11 cellular contexts compared by ENCODE assay signal in the genomic region with DNA sequence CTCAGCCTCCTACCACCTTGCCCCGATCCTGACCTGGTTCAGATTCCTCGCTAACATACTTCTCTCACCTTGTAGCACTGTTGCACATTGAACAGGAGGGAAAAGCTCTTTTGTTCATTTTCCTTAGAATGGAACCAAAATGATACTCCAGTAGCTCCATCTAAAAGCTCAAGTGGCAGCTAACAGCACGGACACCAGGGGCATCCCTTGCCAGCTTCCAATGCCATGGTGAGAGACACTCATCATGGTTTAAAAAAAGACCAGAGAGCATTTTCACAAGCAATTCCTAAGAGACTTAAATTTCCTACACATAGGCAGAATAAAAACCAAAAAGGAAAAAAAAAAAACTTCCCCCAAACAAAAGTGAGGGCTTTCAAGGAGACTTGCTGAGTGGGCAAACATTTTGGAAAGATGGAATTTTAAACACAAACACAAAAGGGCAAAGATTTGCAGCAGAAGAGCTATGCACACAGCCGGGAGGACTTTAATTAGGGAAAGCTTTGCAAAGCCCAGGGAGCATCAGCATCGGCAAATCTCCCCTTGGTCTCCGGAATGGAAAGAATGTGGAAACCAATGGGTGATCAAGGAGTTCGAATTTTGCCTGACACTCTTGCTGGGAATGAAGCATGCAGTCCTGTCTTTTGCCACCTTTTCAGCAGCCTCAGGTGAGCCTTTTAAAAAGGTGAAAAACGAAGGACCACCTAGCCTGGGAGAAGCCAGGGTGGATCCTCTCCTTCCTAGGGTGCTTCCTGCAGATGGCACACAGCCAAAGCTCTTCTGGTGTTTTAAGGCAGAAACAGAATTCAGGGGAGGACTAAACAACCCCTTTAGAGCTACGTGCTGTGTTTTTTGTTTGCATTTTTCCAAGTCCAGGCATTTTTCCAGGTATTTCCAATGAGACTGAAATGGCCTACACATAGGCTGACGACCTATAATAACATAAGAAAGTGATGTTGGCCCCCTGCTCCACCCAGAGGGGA.
DNase-seq lines count a peak whose midpoint lies in the region; ATAC-seq, FAIRE-seq and TF ChIP-seq lines count a peak whose summit lies in the region.
"Had no signal": no experiment of that assay in that cellular context is flagged by ENCODE, and none has a peak within 500 bp of the region (broad histone marks: within the 10 kb centered on the region; RNA-seq: fewer than 3 reads in every experiment).

No MANE protein-coding gene starts in this region.

- DNase-seq in AG04450 (ENCODE audit: low read depth, low spot score), result no peak
- no peak for DNase-seq in naive thymus-derived CD8-positive, alpha-beta T cell
- no peak for DNase-seq in GM12891 (ENCODE audit: insufficient read length, low spot score)
- DNase-seq in NCI-H2196 treated with DMSO at 0.1 percent for 48 hours (lab: John Stamatoyannopoulos, UW; ENCODE audit: unreplicated experiment), result no peak
- no peak for DNase-seq in mammary epithelial cell
- DNase-seq: glutamatergic neuron, MG63 had no signal

- H3K27me3 ChIP-seq in AG04450 (ENCODE audit: control insufficient read depth, insufficient read depth, low read length), result no peaks in the 10 kb centered on the region
- no peaks in the 10 kb centered on the region for H3K27me3 ChIP-seq in HUES6 (ENCODE audit: control insufficient read depth, insufficient read depth, low read length)
- H3K27me3 ChIP-seq in mammary epithelial cell (ENCODE audit: insufficient read depth, low read length), result no peaks in the 10 kb centered on the region
- H3K27me3 ChIP-seq: MG63, neutrophil had no signal

- H3K36me3 ChIP-seq in HUES6 (ENCODE audit: control insufficient read depth, insufficient read depth, low read length) (peaks cover 10% of the 10 kb centered on the region), mammary epithelial cell (ENCODE audit: insufficient read depth, low read length) (peaks cover 2% of the 10 kb centered on the region)

- H3K9me3 ChIP-seq in AG04450 (ENCODE audit: control insufficient read depth, insufficient read depth, low read length) (no peaks in the 10 kb centered on the region), HUES6 (ENCODE audit: control insufficient read depth, insufficient read depth, low read depth, low read length) (no peaks in the 10 kb centered on the region), mammary epithelial cell (replicated peaks; ENCODE audit: insufficient read depth, low read length) (no peaks in the 10 kb centered on the region)
- H3K9me3 ChIP-seq: MG63, neutrophil had no signal

- H3K27me3 Mint-ChIP-seq in dendritic cell treated with granulocyte-macrophage colony-stimulating factor and Interleukin-4, amounts not matched to agents 40 ng/mL and 50 ng/mL, for 4 days, result no peaks in the 10 kb centered on the region
- H3K27me3 Mint-ChIP-seq in naive thymus-derived CD8-positive, alpha-beta T cell, result no peaks in the 10 kb centered on the region

- in situ Hi-C loops in mammary epithelial cell (cut with MboI; ENCODE audit: low sequenced_read_pairs in 2 of 2), result no loop called here

- no peaks in the 10 kb centered on the region for H4K20me1 ChIP-seq in mammary epithelial cell (ENCODE audit: insufficient read depth, low read length)

- H3K4me1 Mint-ChIP-seq in dendritic cell treated with granulocyte-macrophage colony-stimulating factor and Interleukin-4, amounts not matched to agents 40 ng/mL and 50 ng/mL, for 4 days (ENCODE audit: low read depth), result peaks cover 47% of the 10 kb centered on the region
- peaks cover 40 to 87% (median 71%) of the 10 kb centered on the region in 4 donors for H3K4me1 Mint-ChIP-seq in naive thymus-derived CD8-positive, alpha-beta T cell

- 86% methylated on average over 9 of the region's 10 CpGs for WGBS in mammary epithelial cell (ENCODE audit: low coverage, missing lambda C conversion rate)

- no peak overlapping the region for H3K4me3 Mint-ChIP-seq in dendritic cell treated with granulocyte-macrophage colony-stimulating factor and Interleukin-4, amounts not matched to agents 40 ng/mL and 50 ng/mL, for 4 days
- peak overlapping the region in 1 of 10 donors; percentile 1 for H3K4me3 Mint-ChIP-seq in naive thymus-derived CD8-positive, alpha-beta T cell

- TF ChIP-seq POLR2A in GM12891 (IDR thresholded peaks at IDR 0.05; ENCODE audit: low read depth, low read length), result no peak

- peak overlapping the region; percentile 46 for H3K27ac Mint-ChIP-seq in dendritic cell treated with granulocyte-macrophage colony-stimulating factor and Interleukin-4, amounts not matched to agents 40 ng/mL and 50 ng/mL, for 4 days
- H3K27ac Mint-ChIP-seq in naive thymus-derived CD8-positive, alpha-beta T cell, result peak overlapping the region; percentile 21 to 90 (median 78)

- ATAC-seq in naive thymus-derived CD8-positive, alpha-beta T cell, result no peak
- ATAC-seq in GM19328 (IDR thresholded peaks at IDR 0.05; ENCODE audit: unreplicated experiment), result no peak

- dilution Hi-C loops in mammary epithelial cell (cut with HindIII; ENCODE audit: low sequenced_read_pairs), result no loop called here

- H3K36me3 Mint-ChIP-seq in dendritic cell treated with granulocyte-macrophage colony-stimulating factor and Interleukin-4, amounts not matched to agents 40 ng/mL and 50 ng/mL, for 4 days (ENCODE audit: low read depth), result peaks cover 93% of the 10 kb centered on the region
- peaks cover 0 to 70% (median 10%) of the 10 kb centered on the region in 3 donors for H3K36me3 Mint-ChIP-seq in naive thymus-derived CD8-positive, alpha-beta T cell

- H3K9ac ChIP-seq in HUES6 (ENCODE audit: low read length) (no peak overlapping the region), mammary epithelial cell (ENCODE audit: insufficient read depth, low read length) (no peak overlapping the region)

- peaks cover 90% of the 10 kb centered on the region for H3K79me2 ChIP-seq in mammary epithelial cell (ENCODE audit: insufficient read depth, low read length)

- H3K9me3 Mint-ChIP-seq in dendritic cell treated with granulocyte-macrophage colony-stimulating factor and Interleukin-4, amounts not matched to agents 40 ng/mL and 50 ng/mL, for 4 days, result no peaks in the 10 kb centered on the region
- no peaks in the 10 kb centered on the region for H3K9me3 Mint-ChIP-seq in naive thymus-derived CD8-positive, alpha-beta T cell

- H3K27ac ChIP-seq in AG04450 (ENCODE audit: low read depth, low read length) (peak overlapping the region; percentile 47), HUES6 (ENCODE audit: low read depth, low read length) (peak overlapping the region; percentile 38; the same call in 1 of the 2 replicates), mammary epithelial cell (ENCODE audit: insufficient read depth, low read depth, low read length) (no peak overlapping the region)
- H3K27ac ChIP-seq: neutrophil had no signal

- BruUV-seq in mammary epithelial cell (replicated peaks; lab: Mats Ljungman, UMichigan), result no TSS peak

- no peak overlapping the region for H3K4me2 ChIP-seq in mammary epithelial cell (ENCODE audit: insufficient read depth, low read depth, low read length)

- CTCF ChIA-PET in AG04450 (lab: Charles Lee) (interaction anchor here (0.6 to 4.3 kb wide), 12 partner anchors 9 to 1959 kb away, joined by 3 to 18 read pairs (median 4); no protein-coding TSS in a partner anchor), mammary epithelial cell (lab: Charles Lee; ENCODE audit: low non-redundant PET) (no interaction called here)

- POLR2A ChIA-PET in AG04450 (lab: Yijun Ruan, JAX), result interaction anchor here (0.7 to 1.1 kb wide), 3 partner anchors 10 to 250 kb away, joined by 3 to 5 read pairs (median 3); no protein-coding TSS in a partner anchor
- POLR2A ChIA-PET in naive thymus-derived CD8-positive, alpha-beta T cell (lab: Charles Lee), result interaction anchor here (1.7 kb wide), 1 partner anchor 16 kb away, joined by 4 read pairs; no protein-coding TSS in a partner anchor

- H3K4me3 ChIP-seq in AG04450 (ENCODE audit: low read depth, low read length) (no peak overlapping the region), HUES6 (ENCODE audit: low read depth, low read length) (no peak overlapping the region), mammary epithelial cell (replicated peaks in 1 of 3; ENCODE audit: insufficient read depth in 1 of 3, low read depth in 2 of 3, low read length in 3 of 3) (no peak overlapping the region)
- H3K4me3 ChIP-seq: MG63 had no signal

- H3K4me1 ChIP-seq in HUES6 (ENCODE audit: control insufficient read depth, insufficient read depth, low read length), result peaks cover 45% of the 10 kb centered on the region
- H3K4me1 ChIP-seq in mammary epithelial cell (ENCODE audit: insufficient read depth, low read length), result peaks cover 3% of the 10 kb centered on the region

- H2AFZ ChIP-seq in mammary epithelial cell (ENCODE audit: low read depth, low read length), result no peak overlapping the region

- TF ChIP-seq CTCF in AG04450 (IDR thresholded peaks at IDR 0.05; ENCODE audit: low read depth, low read length) (no peak), mammary epithelial cell (conservative IDR thresholded peaks at IDR 0.05 in 1 of 2, IDR thresholded peaks at IDR 0.05 in 1 of 2; ENCODE audit: extremely low read depth in 1 of 2, insufficient read depth in 1 of 2, low read depth in 1 of 2, low read length in 2 of 2) (no peak)

- FAIRE-seq in GM12891 (lab: Jason Lieb, UNC), result no peak

- intact Hi-C loops in dendritic cell treated with granulocyte-macrophage colony-stimulating factor and Interleukin-4, amounts not matched to agents 40 ng/mL and 50 ng/mL, for 4 days (cut with micrococcal nuclease), result no loop called here
- intact Hi-C loops in mammary epithelial cell (cut with micrococcal nuclease), result no loop called here

TF ChIP-seq in GM12891, 5 proteins besides CTCF, POLR2A, EP300 and RAD21:
- TF ChIP-seq POLR2AphosphoS5 (IDR thresholded peaks at IDR 0.05; ENCODE audit: low read depth, low read length), result no peak
- no peak for TF ChIP-seq SPI1 (IDR thresholded peaks at IDR 0.05; ENCODE audit: low read depth, low read length)
- TF ChIP-seq POU2F2 (IDR thresholded peaks at IDR 0.05; ENCODE audit: low read depth, low read length), result no peak
- TF ChIP-seq PAX5 (IDR thresholded peaks at IDR 0.05; ENCODE audit: insufficient read depth, low read length, severe bottlenecking), result no peak
- TF ChIP-seq TAF1 (IDR thresholded peaks at IDR 0.05; ENCODE audit: low read depth, low read length), result no peak
